Comparison of ENCODE assay signal across 9 cellular contexts in the genomic region with DNA sequence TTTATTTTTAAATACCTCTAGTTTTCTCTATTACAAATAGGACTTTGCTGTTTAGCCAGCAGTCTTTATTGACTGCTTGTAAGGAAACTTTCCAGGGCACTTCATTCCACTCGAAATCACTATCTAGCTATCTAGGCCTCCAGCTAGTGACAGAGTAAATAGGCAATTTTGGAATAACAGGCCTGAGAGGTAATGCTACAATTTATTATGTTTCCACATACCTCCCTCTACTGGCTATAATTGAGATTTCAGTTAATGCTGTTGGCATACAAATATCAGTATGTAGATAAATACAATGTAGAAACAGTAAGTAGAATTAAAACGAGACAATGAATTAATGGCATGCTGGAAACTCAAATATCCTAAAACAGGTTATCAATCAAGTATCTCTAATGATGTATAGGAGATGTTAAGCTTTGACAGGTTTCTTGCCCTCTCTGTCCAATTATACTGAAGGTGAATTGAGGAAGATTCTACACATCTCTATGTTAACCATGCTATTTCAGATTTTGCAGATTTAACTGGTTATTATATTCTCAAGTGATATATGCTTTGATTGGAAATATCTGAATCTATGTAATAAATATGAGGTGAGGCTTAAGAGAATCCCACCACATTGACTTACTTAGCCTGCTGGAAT. TPM values are rescaled to one million over a fixed set of nuclear protein-coding genes. Genes with fewer than 3 reads are reported as not detected.
DNase-seq lines count a peak whose midpoint lies in the region; ATAC-seq and TF ChIP-seq lines count a peak whose summit lies in the region.
"Had no signal": no experiment of that assay in that cellular context is flagged by ENCODE, and none has a peak within 500 bp of the region (broad histone marks: within the 10 kb centered on the region; RNA-seq: fewer than 3 reads in every experiment).

No MANE protein-coding gene starts in this region.

- no peaks in the 10 kb centered on the region for H3K27me3 Mint-ChIP-seq in activated CD8-positive, alpha-beta memory T cell treated with anti-CD3 and anti-CD28 coated beads, Interleukin-2, amount 10 ng/mL, durations not matched to agents 7 days and 5 days
- H3K27me3 Mint-ChIP-seq in progenitor cell of endocrine pancreas, result no peaks in the 10 kb centered on the region
- H3K27me3 Mint-ChIP-seq: activated naive CD8-positive, alpha-beta T cell had no signal

- H3K36me3 Mint-ChIP-seq in activated CD8-positive, alpha-beta memory T cell treated with anti-CD3 and anti-CD28 coated beads, Interleukin-2, amount 10 ng/mL, durations not matched to agents 7 days and 5 days, result peaks cover 14% of the 10 kb centered on the region
- H3K36me3 Mint-ChIP-seq in progenitor cell of endocrine pancreas (ENCODE audit: insufficient read depth), result peaks cover 9% of the 10 kb centered on the region

- DNase-seq in activated CD8-positive, alpha-beta memory T cell treated with anti-CD3 and anti-CD28 coated beads, Interleukin-2, amount 10 ng/mL, durations not matched to agents 7 days and 5 days, result no peak
- DNase-seq in activated CD8-positive, alpha-beta memory T cell treated with anti-CD3 and anti-CD28 coated beads, Interleukin-2, amount 50 U/mL, for 48 hours, result no peak
- DNase-seq in HuH-7 (ENCODE audit: low spot score) (peak; percentile 85), RWPE2 (ENCODE audit: low spot score) (no peak), fibroblast of peridontal ligament (ENCODE audit: extremely low read depth) (peak; percentile 76), progenitor cell of endocrine pancreas (ENCODE audit: low spot score, unreplicated experiment) (no peak), amygdala (lab: John Stamatoyannopoulos, UW) (no peak)
- no peak for DNase-seq in stimulated activated CD4-positive, alpha-beta T cell treated with anti-CD3 and anti-CD28 coated beads, Interleukin-12 subunit alpha, Interleukin-12 subunit beta, amount 100 ng/mL, for 4 hours

- no peak overlapping the region for H3K4me3 Mint-ChIP-seq in activated CD8-positive, alpha-beta memory T cell treated with anti-CD3 and anti-CD28 coated beads, Interleukin-2, amount 10 ng/mL, durations not matched to agents 7 days and 5 days
- no peak overlapping the region for H3K4me3 Mint-ChIP-seq in progenitor cell of endocrine pancreas (ENCODE audit: low read depth)
- H3K4me3 Mint-ChIP-seq: activated naive CD8-positive, alpha-beta T cell had no signal

- H3K27ac ChIP-seq in RWPE2 (ENCODE audit: poor library complexity, severe bottlenecking), result no peak overlapping the region

- peak; percentile 84 for TF ChIP-seq CTCF in RWPE2 (IDR thresholded peaks at IDR 0.05; ENCODE audit: poor library complexity, severe bottlenecking)
- TF ChIP-seq CTCF in progenitor cell of endocrine pancreas (IDR thresholded peaks at IDR 0.05; ENCODE audit: unreplicated experiment), result peak; percentile 54

- H3K27ac Mint-ChIP-seq in activated CD8-positive, alpha-beta memory T cell treated with anti-CD3 and anti-CD28 coated beads, Interleukin-2, amount 10 ng/mL, durations not matched to agents 7 days and 5 days, result no peak overlapping the region
- peak overlapping the region; percentile 16 for H3K27ac Mint-ChIP-seq in progenitor cell of endocrine pancreas
- H3K27ac Mint-ChIP-seq: activated naive CD8-positive, alpha-beta T cell had no signal

- H3K4me1 ChIP-seq in RWPE2 (ENCODE audit: insufficient read depth, poor library complexity, severe bottlenecking), result peaks cover 4% of the 10 kb centered on the region

- peaks cover 3% of the 10 kb centered on the region for H3K4me1 Mint-ChIP-seq in activated CD8-positive, alpha-beta memory T cell treated with anti-CD3 and anti-CD28 coated beads, Interleukin-2, amount 10 ng/mL, durations not matched to agents 7 days and 5 days
- peaks cover 4% of the 10 kb centered on the region for H3K4me1 Mint-ChIP-seq in progenitor cell of endocrine pancreas (ENCODE audit: low read depth)

- H3K27me3 ChIP-seq in RWPE2 (ENCODE audit: insufficient read depth, poor library complexity, severe bottlenecking), result no peaks in the 10 kb centered on the region

- peak; percentile 55 for ATAC-seq in activated CD8-positive, alpha-beta memory T cell treated with anti-CD3 and anti-CD28 coated beads, Interleukin-2, amount 10 ng/mL, durations not matched to agents 7 days and 5 days
- peak; percentile 72 for ATAC-seq in RWPE2 (ENCODE audit: low read depth)

- CTCF ChIA-PET in activated CD8-positive, alpha-beta memory T cell treated with anti-CD3 and anti-CD28 coated beads, Interleukin-2, amount 10 ng/mL, durations not matched to agents 7 days and 5 days (lab: Charles Lee), result interaction anchor here (0.5 to 1.6 kb wide), 8 partner anchors 9 to 444 kb away, joined by 3 to 8 read pairs (median 3); partner anchors contain the start of gene HEATR5A

- no peak overlapping the region for H3K4me3 ChIP-seq in RWPE2 (ENCODE audit: severe bottlenecking)

- no peaks in the 10 kb centered on the region for H3K9me3 Mint-ChIP-seq in activated CD8-positive, alpha-beta memory T cell treated with anti-CD3 and anti-CD28 coated beads, Interleukin-2, amount 10 ng/mL, durations not matched to agents 7 days and 5 days (ENCODE audit: low read depth)
- no peaks in the 10 kb centered on the region for H3K9me3 Mint-ChIP-seq in progenitor cell of endocrine pancreas (ENCODE audit: low read depth)

- H3K9me3 ChIP-seq in RWPE2 (ENCODE audit: severe bottlenecking), result no peaks in the 10 kb centered on the region

- peaks cover 54% of the 10 kb centered on the region for H3K36me3 ChIP-seq in RWPE2 (ENCODE audit: low read depth)

RNA-seq across cellular contexts. Expression of gene DTD2, which starts 7.2 kb away (rescaled TPM):
- total RNA-seq in activated CD8-positive, alpha-beta memory T cell treated with anti-CD3 and anti-CD28 coated beads, Interleukin-2, amount 10 ng/mL, durations not matched to agents 7 days and 5 days, result 10 to 100 TPM; 14.7 to 20.3 TPM
- 20.1 and 22.2 TPM in 2 replicates for total RNA-seq in progenitor cell of endocrine pancreas

RNA-seq across cellular contexts. Expression of gene HEATR5A, which starts 29.7 kb away (rescaled TPM):
- total RNA-seq in activated CD8-positive, alpha-beta memory T cell treated with anti-CD3 and anti-CD28 coated beads, Interleukin-2, amount 10 ng/mL, durations not matched to agents 7 days and 5 days, result 10 to 100 TPM in 1 of 2 experiments, 1 to 10 TPM in 1; 8.4 to 18.7 TPM
- 28.3 and 28.9 TPM in 2 replicates for total RNA-seq in progenitor cell of endocrine pancreas

RNA-seq across cellular contexts. Expression of gene GPR33, which starts 37.7 kb away (rescaled TPM):
- total RNA-seq in activated CD8-positive, alpha-beta memory T cell treated with anti-CD3 and anti-CD28 coated beads, Interleukin-2, amount 10 ng/mL, durations not matched to agents 7 days and 5 days, result not detected
- total RNA-seq in progenitor cell of endocrine pancreas, result not detected in 2 replicates

Comparison
In these comparisons a context has a peak if more than half of its experiments do, and no peak if none do; other contexts are left out.
1. DNase-seq: peak in HuH-7 (single experiment) and fibroblast of peridontal ligament (single experiment); none in activated CD8-positive, alpha-beta memory T cell treated with anti-CD3 and anti-CD28 coated beads, Interleukin-2, amount 10 ng/mL, durations not matched to agents 7 days and 5 days (single experiment), activated CD8-positive, alpha-beta memory T cell treated with anti-CD3 and anti-CD28 coated beads, Interleukin-2, amount 50 U/mL, for 48 hours (single experiment), RWPE2 (single experiment), progenitor cell of endocrine pancreas (single experiment), stimulated activated CD4-positive, alpha-beta T cell treated with anti-CD3 and anti-CD28 coated beads, Interleukin-12 subunit alpha, Interleukin-12 subunit beta, amount 100 ng/mL, for 4 hours (single experiment) and amygdala (0 of 56).